In genomic region chr7:51949726-51950644, GRCh38 we compare ENCODE assay signal across 13 cellular contexts.
DNase-seq lines count a peak whose midpoint lies in the region.
"Had no signal": no experiment of that assay in that cellular context is flagged by ENCODE, and none has a peak within 500 bp of the region (broad histone marks: within the 10 kb centered on the region; RNA-seq: fewer than 3 reads in every experiment).

No MANE protein-coding gene starts in this region.

- no peaks in the 10 kb centered on the region for H3K36me3 ChIP-seq in NT2/D1 (ENCODE audit: insufficient read depth, insufficient read length, low read length)
- no peaks in the 10 kb centered on the region for H3K36me3 ChIP-seq in iPS-18a (ENCODE audit: control insufficient read depth, low read depth, low read length)
- H3K36me3 ChIP-seq in effector memory CD4-positive, alpha-beta T cell (ENCODE audit: control insufficient read depth, insufficient read depth, low read length) = no peaks in the 10 kb centered on the region

- H3K4me3 ChIP-seq in NT2/D1 (ENCODE audit: insufficient read length, low read depth) = no peak overlapping the region
- H3K4me3 ChIP-seq in iPS-18a (ENCODE audit: low read length) = peak overlapping the region; percentile 38
- H3K4me3 ChIP-seq in effector memory CD4-positive, alpha-beta T cell (ENCODE audit: insufficient read depth, low read depth, low read length, poor library complexity, severe bottlenecking) = no peak overlapping the region

- H3K27ac ChIP-seq in iPS-18a (ENCODE audit: low read length) = peak overlapping the region; percentile 92
- no peak overlapping the region for H3K27ac ChIP-seq in effector memory CD4-positive, alpha-beta T cell (ENCODE audit: insufficient read depth, low read length, poor library complexity, severe bottlenecking)

- H3K9me3 ChIP-seq in NT2/D1 (ENCODE audit: insufficient read depth, low read length) = peaks cover 8% of the 10 kb centered on the region; the same call in 1 of the 2 replicates
- H3K9me3 ChIP-seq in iPS-18a (ENCODE audit: control insufficient read depth, low read depth, low read length) = peaks cover under 1% of the 10 kb centered on the region
- no peaks in the 10 kb centered on the region for H3K9me3 ChIP-seq in effector memory CD4-positive, alpha-beta T cell (ENCODE audit: control insufficient read depth, low read length)

- H3K27me3 ChIP-seq in NT2/D1 (ENCODE audit: insufficient read depth, insufficient read length) = no peaks in the 10 kb centered on the region
- no peaks in the 10 kb centered on the region for H3K27me3 ChIP-seq in iPS-18a (ENCODE audit: control insufficient read depth, insufficient read depth, low read length)
- H3K27me3 ChIP-seq in effector memory CD4-positive, alpha-beta T cell (replicated peaks; ENCODE audit: control insufficient read depth, insufficient read depth, low read length, poor library complexity, severe bottlenecking) = no peaks in the 10 kb centered on the region

- DNase-seq in NCI-H146 (lab: John Stamatoyannopoulos, UW) (peak; percentile 2), NCI-H146 treated with DMSO at 0.1 percent for 48 hours (lab: John Stamatoyannopoulos, UW; ENCODE audit: unreplicated experiment) (no peak), NT2/D1 (ENCODE audit: low read depth, low spot score) (peak; percentile 97), NCI-H2107 treated with DMSO at 0.1 percent for 48 hours (lab: John Stamatoyannopoulos, UW; ENCODE audit: unreplicated experiment) (no peak), T-helper 9 cell (no peak), NCI-H446 (lab: John Stamatoyannopoulos, UW) (no peak)
- no peak for DNase-seq in effector memory CD4-positive, alpha-beta T cell
- DNase-seq: activated effector memory CD4-positive, alpha-beta T cell treated with anti-CD3 and anti-CD28 coated beads, Interleukin-2, amount 50 U/mL, for 16 hours; CD4-positive, alpha-beta memory T cell; effector memory CD8-positive, alpha-beta T cell; foreskin melanocyte; NCI-H526 had no signal

- no peak overlapping the region for H3K9ac ChIP-seq in NT2/D1 (ENCODE audit: insufficient read length, low read depth)
- H3K9ac ChIP-seq in iPS-18a (ENCODE audit: low read length) = peak overlapping the region; percentile 51

- no peaks in the 10 kb centered on the region for H3K4me1 ChIP-seq in NT2/D1 (ENCODE audit: insufficient read depth, insufficient read length)
- H3K4me1 ChIP-seq in iPS-18a (ENCODE audit: control insufficient read depth, low read depth, low read length) = peaks cover 33% of the 10 kb centered on the region
- no peaks in the 10 kb centered on the region for H3K4me1 ChIP-seq in effector memory CD4-positive, alpha-beta T cell (ENCODE audit: control insufficient read depth, insufficient read depth, low read length, poor library complexity, severe bottlenecking)

Comparison
In these comparisons a context has a peak if more than half of its experiments do, and no peak if none do; other contexts are left out.
1. DNase-seq: peak in NCI-H146 (single experiment) and NT2/D1 (single experiment); none in NCI-H146 treated with DMSO at 0.1 percent for 48 hours (single experiment), NCI-H2107 treated with DMSO at 0.1 percent for 48 hours (single experiment), effector memory CD4-positive, alpha-beta T cell (0 of 3), T-helper 9 cell (single experiment) and NCI-H446 (0 of 2).